8 cellular contexts compared by ENCODE assay signal in genomic region chr16:27516360-27516759, GRCh38.
"Had no signal": no experiment of that assay in that cellular context is flagged by ENCODE, and none has a peak within 500 bp of the region (broad histone marks: within the 10 kb centered on the region; RNA-seq: fewer than 3 reads in every experiment).

No MANE protein-coding gene starts in this region.

- H3K27ac ChIP-seq: colonic mucosa, SK-N-MC had no signal

- H3K4me1 Mint-ChIP-seq: activated CD4-positive, alpha-beta T cell treated with anti-CD3 and anti-CD28 coated beads for 36 hours; mesothelial cell of epicardium had no signal

- H3K27me3 ChIP-seq: colonic mucosa had no signal

- H3K4me3 Mint-ChIP-seq: activated CD4-positive, alpha-beta T cell treated with anti-CD3 and anti-CD28 coated beads for 36 hours; activated naive CD8-positive, alpha-beta T cell; central memory CD8-positive, alpha-beta T cell; mesothelial cell of epicardium; natural killer cell treated with Interleukin-12 subunit alpha and Interleukin-12 subunit beta and Interleukin-15 and Interleukin-18, amount 100 ng/mL, for 72 hours; T-helper 2 cell treated with Interferon-gamma antibody and Interleukin-4, amounts not matched to agents 5 μg/mL and 100 μg/mL, for 36 hours had no signal

- H3K4me3 ChIP-seq: colonic mucosa, SK-N-MC had no signal

- H3K9me3 Mint-ChIP-seq: central memory CD8-positive, alpha-beta T cell; natural killer cell treated with Interleukin-12 subunit alpha and Interleukin-12 subunit beta and Interleukin-15 and Interleukin-18, amount 100 ng/mL, for 72 hours; T-helper 2 cell treated with Interferon-gamma antibody and Interleukin-4, amounts not matched to agents 5 μg/mL and 100 μg/mL, for 36 hours had no signal

- H3K4me1 ChIP-seq: colonic mucosa had no signal

- DNase-seq: colonic mucosa had no signal

- H3K27ac Mint-ChIP-seq: activated CD4-positive, alpha-beta T cell treated with anti-CD3 and anti-CD28 coated beads for 36 hours; activated naive CD8-positive, alpha-beta T cell; mesothelial cell of epicardium; T-helper 2 cell treated with Interferon-gamma antibody and Interleukin-4, amounts not matched to agents 5 μg/mL and 100 μg/mL, for 36 hours had no signal

- H3K9me3 ChIP-seq: colonic mucosa had no signal

- H3K27me3 Mint-ChIP-seq: activated CD4-positive, alpha-beta T cell treated with anti-CD3 and anti-CD28 coated beads for 36 hours; activated naive CD8-positive, alpha-beta T cell; central memory CD8-positive, alpha-beta T cell; natural killer cell treated with Interleukin-12 subunit alpha and Interleukin-12 subunit beta and Interleukin-15 and Interleukin-18, amount 100 ng/mL, for 72 hours had no signal
